Comparison of ENCODE assay signal across 8 cellular contexts in genomic region chr3:11591401-11592266, GRCh38. TPM values are rescaled to one million over a fixed set of nuclear protein-coding genes. Genes with fewer than 3 reads are reported as not detected.
A peak's percentile ranks its signal among the peaks of the same experiment; 100 is the strongest.
DNase-seq lines count a peak whose midpoint lies in the region; ATAC-seq and TF ChIP-seq lines count a peak whose summit lies in the region.

No MANE protein-coding gene starts in this region.

- peak overlapping the region; percentile 76 to 83 (median 78) for H3K27ac ChIP-seq in transverse colon

- no peaks in the 10 kb centered on the region for H3K9me3 ChIP-seq in transverse colon

- H3K4me1 ChIP-seq in transverse colon = peaks cover 25 to 69% (median 50%) of the 10 kb centered on the region in 4 donors

- TF ChIP-seq POLR2A in transverse colon (IDR thresholded peaks at IDR 0.05) = no peak

- 32 to 40% methylated on average over 3 to 9 of the region's 9 CpGs for WGBS in transverse colon (ENCODE audit: low coverage in 1 of 2), 2 donors

- intact Hi-C loops in transverse colon (cut with DNase I; ENCODE audit: low total_unique reads) = no loop called here

- no peak for TF ChIP-seq EP300 in transverse colon (IDR thresholded peaks at IDR 0.05; ENCODE audit: low read depth)

- H3K4me3 ChIP-seq in transverse colon = no peak overlapping the region

- ATAC-seq in HG02588 (IDR thresholded peaks at IDR 0.05; ENCODE audit: unreplicated experiment) = no peak

- H3K36me3 ChIP-seq in transverse colon = no peaks in the 10 kb centered on the region

- H3K27me3 ChIP-seq in transverse colon = no peaks in the 10 kb centered on the region

- peak; percentile 44 for DNase-seq in A172 (ENCODE audit: low spot score)
- peak; percentile 56 for DNase-seq in NCI-H187 treated with DMSO at 0.1 percent for 48 hours (lab: John Stamatoyannopoulos, UW)
- DNase-seq in dermis blood vessel endothelial cell = peak; percentile 70
- peak; percentile 97 for DNase-seq in medulla oblongata (ENCODE audit: extremely low spot score)
- no peak for DNase-seq in transverse colon
- DNase-seq in cortex of kidney (lab: John Stamatoyannopoulos, UW) = no peak
- no peak for DNase-seq in NCI-H1105 (lab: John Stamatoyannopoulos, UW)

- no peak for TF ChIP-seq CTCF in transverse colon (IDR thresholded peaks at IDR 0.05)

- in situ Hi-C loops in transverse colon (cut with MboI; ENCODE audit: low pct_ligation_motif_present in 1 of 4, low pct_unique_long_range_greater_than_20kb in 1 of 4, low sequenced_read_pairs in 3 of 4) = no loop called here

RNA-seq across cellular contexts. Expression of gene VGLL4, which starts 52.1 kb away (rescaled TPM):
- total RNA-seq in A172 (2014; rRNA removed; shearing (Covaris generic)) = 51.3 and 63.4 TPM in 2 replicates
- total RNA-seq in dermis blood vessel endothelial cell (76.7 and 79.0 TPM in 2 replicates), transverse colon (100 to 1,000 TPM in 1 of 4 donors, 10 to 100 TPM in 3; 67.3 to 175 (median 95.0) TPM)

Comparison
In these comparisons a context has a peak if more than half of its experiments do, and no peak if none do; other contexts are left out.
1. DNase-seq: peak in A172 (single experiment), NCI-H187 treated with DMSO at 0.1 percent for 48 hours (single experiment), dermis blood vessel endothelial cell (single experiment) and medulla oblongata (single experiment); none in transverse colon (single experiment), cortex of kidney (single experiment) and NCI-H1105 (single experiment).